ENCODE assay signal across 27 cellular contexts in the genomic region with DNA sequence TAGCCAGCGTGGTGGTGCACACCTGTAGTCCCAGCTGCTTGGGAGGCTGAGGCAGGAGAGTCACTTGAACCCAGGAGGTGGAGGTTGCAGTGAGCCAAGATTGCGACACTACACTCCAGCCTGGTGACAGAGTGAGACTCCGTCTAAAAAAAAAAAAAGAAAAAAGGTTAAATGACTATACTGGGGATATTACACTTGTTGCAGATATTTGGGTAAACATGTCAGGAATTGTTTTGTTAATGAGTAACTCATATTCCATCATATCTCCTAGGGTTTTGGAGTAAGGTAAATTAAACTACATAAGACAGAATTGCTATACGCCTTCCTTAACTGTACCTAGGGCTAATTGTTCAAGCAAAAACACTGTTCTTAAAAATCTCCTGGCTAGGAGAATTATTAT.
"Had no signal": no experiment of that assay in that cellular context is flagged by ENCODE, and none has a peak within 500 bp of the region (broad histone marks: within the 10 kb centered on the region; RNA-seq: fewer than 3 reads in every experiment).

No MANE protein-coding gene starts in this region.

- H3K27me3 Mint-ChIP-seq: memory B cell; naive thymus-derived CD4-positive, alpha-beta T cell; stimulated activated naive B cell treated with anti-CD40 and anti-IgM and Interleukin-4, amounts not matched to agents 10 μg/mL and 1 μg/mL and 100 μg/mL, for 72 hours had no signal

- H3K27ac Mint-ChIP-seq: memory B cell; naive thymus-derived CD4-positive, alpha-beta T cell; natural killer cell treated with Interleukin-12 subunit alpha and Interleukin-12 subunit beta and Interleukin-15 and Interleukin-18, amount 100 ng/mL, for 72 hours; stimulated activated naive B cell treated with anti-CD40 and anti-IgM and Interleukin-4, amounts not matched to agents 10 μg/mL and 1 μg/mL and 100 μg/mL, for 72 hours had no signal

- FAIRE-seq: pancreas had no signal

- H3K9me3 Mint-ChIP-seq: natural killer cell treated with Interleukin-12 subunit alpha and Interleukin-12 subunit beta and Interleukin-15 and Interleukin-18, amount 100 ng/mL, for 72 hours; stimulated activated naive B cell treated with anti-CD40 and anti-IgM and Interleukin-4, amounts not matched to agents 10 μg/mL and 1 μg/mL and 100 μg/mL, for 72 hours had no signal

- H3K9me3 ChIP-seq: mucosa of descending colon, pancreas, prostate gland, stomach, testis, thyroid gland, transverse colon, upper lobe of left lung, vagina had no signal

- H3K4me1 ChIP-seq: left ventricle myocardium inferior, pancreas, prostate gland, stomach, testis, thyroid gland, transverse colon, upper lobe of left lung, vagina had no signal

- H3K4me3 Mint-ChIP-seq: memory B cell; naive thymus-derived CD4-positive, alpha-beta T cell; natural killer cell treated with Interleukin-12 subunit alpha and Interleukin-12 subunit beta and Interleukin-15 and Interleukin-18, amount 100 ng/mL, for 72 hours; stimulated activated naive B cell treated with anti-CD40 and anti-IgM and Interleukin-4, amounts not matched to agents 10 μg/mL and 1 μg/mL and 100 μg/mL, for 72 hours had no signal

- H3K27me3 ChIP-seq: pancreas, stomach, testis, thyroid gland, transverse colon, upper lobe of left lung, vagina had no signal

- H3K36me3 Mint-ChIP-seq: memory B cell; naive thymus-derived CD4-positive, alpha-beta T cell; natural killer cell treated with Interleukin-12 subunit alpha and Interleukin-12 subunit beta and Interleukin-15 and Interleukin-18, amount 100 ng/mL, for 72 hours; stimulated activated naive B cell treated with anti-CD40 and anti-IgM and Interleukin-4, amounts not matched to agents 10 μg/mL and 1 μg/mL and 100 μg/mL, for 72 hours had no signal

- H3K36me3 ChIP-seq: left ventricle myocardium inferior, pancreas, prostate gland, stomach, thyroid gland, transverse colon, upper lobe of left lung, vagina had no signal

- H3K4me1 Mint-ChIP-seq: memory B cell; naive thymus-derived CD4-positive, alpha-beta T cell; stimulated activated naive B cell treated with anti-CD40 and anti-IgM and Interleukin-4, amounts not matched to agents 10 μg/mL and 1 μg/mL and 100 μg/mL, for 72 hours had no signal

- H3K4me3 ChIP-seq: left ventricle myocardium inferior, lung, mucosa of descending colon, pancreas, prostate gland, skin epidermis, stomach, testis, thyroid gland, transverse colon, upper lobe of left lung, vagina had no signal

- ATAC-seq: mucosa of descending colon; naive thymus-derived CD4-positive, alpha-beta T cell; natural killer cell treated with Interleukin-12 subunit alpha and Interleukin-12 subunit beta and Interleukin-15 and Interleukin-18, amount 100 ng/mL, for 72 hours; pancreas; right cardiac atrium; sciatic nerve; stimulated activated naive B cell treated with anti-CD40 and anti-IgM and Interleukin-4, amounts not matched to agents 10 μg/mL and 1 μg/mL and 100 μg/mL, for 72 hours; stimulated activated naive CD8-positive, alpha-beta T cell treated with anti-CD3 and anti-CD28 coated beads, Interleukin-15, Interleukin-2, amounts not matched to agents 100 U/mL and 50 U/mL, for 24 hours had no signal

- DNase-seq: islet precursor cell; left ventricle myocardium inferior; midbrain; mucosa of descending colon; naive thymus-derived CD4-positive, alpha-beta T cell; pancreas; posterior cingulate gyrus; retina; right cardiac atrium; stimulated activated CD4-positive, alpha-beta T cell treated with anti-CD3 and anti-CD28 coated beads, Interleukin-12 subunit alpha, Interleukin-12 subunit beta, amount 100 ng/mL, for 4 hours; stimulated activated CD4-positive, alpha-beta T cell treated with anti-CD3 and anti-CD28 coated beads, Interleukin-15, amount 100 ng/mL, for 24 hours; stimulated activated CD4-positive, alpha-beta T cell treated with anti-CD3 and anti-CD28 coated beads, Interleukin-2, amount 100 ng/mL, for 24 hours; stimulated activated CD4-positive, alpha-beta T cell treated with anti-CD3 and anti-CD28 coated beads, Interleukin-4, amount 100 ng/mL, for 1 hour; stimulated activated naive B cell treated with anti-CD40 and anti-IgM and Interleukin-4, amounts not matched to agents 10 μg/mL and 1 μg/mL and 100 μg/mL, for 72 hours; stimulated activated naive CD8-positive, alpha-beta T cell treated with anti-CD3 and anti-CD28 coated beads, Interleukin-15, Interleukin-2, amounts not matched to agents 100 U/mL and 50 U/mL, for 24 hours; stomach; testis; thyroid gland; transverse colon; upper lobe of left lung had no signal

- H3K27ac ChIP-seq: left ventricle myocardium inferior, pancreas, prostate gland, skin epidermis, stomach, testis, thyroid gland, transverse colon, upper lobe of left lung, vagina had no signal
